In genomic region chr2:19073522-19073921, GRCh38 we compare ENCODE assay signal across 14 cellular contexts.
DNase-seq lines count a peak whose midpoint lies in the region; ATAC-seq, FAIRE-seq and TF ChIP-seq lines count a peak whose summit lies in the region.
"Had no signal": no experiment of that assay in that cellular context is flagged by ENCODE, and none has a peak within 500 bp of the region (broad histone marks: within the 10 kb centered on the region; RNA-seq: fewer than 3 reads in every experiment).

No MANE protein-coding gene starts in this region.

- H3K9me1 ChIP-seq in IMR-90 (ENCODE audit: insufficient read depth, low read length) = peaks cover 12% of the 10 kb centered on the region

- no peaks in the 10 kb centered on the region for H3K79me1 ChIP-seq in IMR-90 (ENCODE audit: low read depth in 1 of 2, low read length in 2 of 2)

- no peaks in the 10 kb centered on the region for H3K36me3 ChIP-seq in IMR-90 (ENCODE audit: control insufficient read depth, insufficient read depth, low read length)
- H3K36me3 ChIP-seq in bronchial epithelial cell (ENCODE audit: control insufficient read depth, insufficient read depth, low read length) = no peaks in the 10 kb centered on the region
- H3K36me3 ChIP-seq in tibial nerve = no peaks in the 10 kb centered on the region

- peaks cover 0 to 1% (median 0%) of the 10 kb centered on the region in 4 donors for H3K4me1 Mint-ChIP-seq in naive thymus-derived CD8-positive, alpha-beta T cell

- H4K5ac ChIP-seq in IMR-90 (ENCODE audit: low read depth, low read length) = peak overlapping the region; percentile 46; the same call in 1 of the 2 replicates

- H3K56ac ChIP-seq in IMR-90 (ENCODE audit: extremely low read depth, insufficient read depth, low read length) = no peak overlapping the region

- dilution Hi-C loops in IMR-90 (cut with HindIII; ENCODE audit: low sequenced_read_pairs, unreplicated experiment) = no loop called here

- H2AK9ac ChIP-seq in IMR-90 (replicated peaks; ENCODE audit: low read depth, low read length, poor library complexity) = peak overlapping the region; percentile 47

- CTCF ChIA-PET in IMR-90 (lab: Yijun Ruan, JAX) = interaction anchor here (0.6 kb wide), 1 partner anchor 11 kb away, joined by 6 read pairs; no protein-coding TSS in a partner anchor

- TF ChIP-seq EP300 in tibial nerve (IDR thresholded peaks at IDR 0.05) = no peak

- peak; percentile 5; the same call in 1 of the 2 replicates for TF ChIP-seq RAD21 in IMR-90 (IDR thresholded peaks at IDR 0.05; ENCODE audit: low read length)

- H4K20me1 ChIP-seq in IMR-90 (ENCODE audit: insufficient read depth, low read length) = no peaks in the 10 kb centered on the region

- no peaks in the 10 kb centered on the region for H3K27me3 Mint-ChIP-seq in naive thymus-derived CD8-positive, alpha-beta T cell

- no peak for TF ChIP-seq CTCF in IMR-90 (conservative IDR thresholded peaks at IDR 0.05; ENCODE audit: low read depth, low read length)
- TF ChIP-seq CTCF in bronchial epithelial cell (IDR thresholded peaks at IDR 0.05; ENCODE audit: insufficient read depth, low read length, severe bottlenecking) = no peak
- TF ChIP-seq CTCF in tibial nerve (IDR thresholded peaks at IDR 0.05) = no peak

- H2BK120ac ChIP-seq in IMR-90 (ENCODE audit: low read depth, low read length) = peak overlapping the region; percentile 62

- peak overlapping the region; percentile 67; the same call in 1 of the 2 replicates for H2BK20ac ChIP-seq in IMR-90 (ENCODE audit: low read depth, low read length)

- H2BK15ac ChIP-seq in IMR-90 (ENCODE audit: low read depth, low read length) = peak overlapping the region; percentile 5; the same call in 1 of the 3 replicates

- H4K8ac ChIP-seq in IMR-90 (ENCODE audit: low read depth in 2 of 2, low read length in 2 of 2) = peak overlapping the region in 1 of 2 experiments; percentile 42; a peak in 1 of 4 replicates

- intact Hi-C loops in IMR-90 (cut with micrococcal nuclease) = no loop called here

- H3K9me3 ChIP-seq in IMR-90 (ENCODE audit: control insufficient read depth, insufficient read depth, low read length) (no peaks in the 10 kb centered on the region), tibial nerve (no peaks in the 10 kb centered on the region)

- H3K27ac Mint-ChIP-seq in naive thymus-derived CD8-positive, alpha-beta T cell = no peak overlapping the region
- H3K27ac Mint-ChIP-seq: progenitor cell of endocrine pancreas had no signal

- peak overlapping the region; percentile 78 for H3K14ac ChIP-seq in IMR-90 (replicated peaks; ENCODE audit: low read depth, low read length)

- H2AFZ ChIP-seq in IMR-90 (replicated peaks; ENCODE audit: low read length, poor library complexity) = peak overlapping the region; percentile 74

- H3K18ac ChIP-seq in IMR-90 (ENCODE audit: low read depth, low read length) = peak overlapping the region; percentile 74; the same call in 1 of the 2 replicates

- no peak overlapping the region for H3K4me2 ChIP-seq in IMR-90 (ENCODE audit: low read depth, low read length)

- H3K23ac ChIP-seq in IMR-90 (ENCODE audit: low read depth, low read length) = 0 out of 2 replicates have a peak overlapping the region, but pooled peaks have one; percentile 31

- DNase-seq in D341Med (ENCODE audit: low spot score) (peak; percentile 17), IMR-90 (peak; percentile 83), bronchial epithelial cell (ENCODE audit: low read depth) (peak; percentile 98), left kidney (ENCODE audit: low read depth, low spot score) (peak; percentile 95), tibial nerve (ENCODE audit: low spot score in 2 of 2) (no peak), nucleus accumbens (lab: John Stamatoyannopoulos, UW) (no peak), pons (ENCODE audit: low spot score) (no peak)
- DNase-seq in naive thymus-derived CD8-positive, alpha-beta T cell = no peak
- DNase-seq: activated CD8-positive, alpha-beta memory T cell treated with anti-CD3 and anti-CD28 coated beads, Interleukin-2, amount 50 U/mL, for 48 hours; left cardiac atrium; NCI-H1048; stimulated activated CD8-positive, alpha-beta memory T cell treated with anti-CD3 and anti-CD28 coated beads, Interleukin-4, amount 100 ng/mL, for 48 hours had no signal

- POLR2A ChIA-PET in IMR-90 (lab: Charles Lee; ENCODE audit: unreplicated experiment) = no interaction called here
- POLR2A ChIA-PET in naive thymus-derived CD8-positive, alpha-beta T cell (lab: Charles Lee) = no interaction called here

- H2AK5ac ChIP-seq in IMR-90 (ENCODE audit: low read depth, low read length) = 0 out of 2 replicates have a peak overlapping the region, but pooled peaks have one; percentile 20

- no TSS peak for BruUV-seq in IMR-90 (replicated peaks; lab: Mats Ljungman, UMichigan)

- H3K4ac ChIP-seq in IMR-90 (ENCODE audit: low read depth, low read length) = peak overlapping the region; percentile 64

- no peak overlapping the region for H3K9ac ChIP-seq in IMR-90 (ENCODE audit: low read depth, low read length)

- H3K4me1 ChIP-seq in IMR-90 (ENCODE audit: control insufficient read depth, insufficient read depth, low read length) (peaks cover 8% of the 10 kb centered on the region), tibial nerve (peaks cover 0 to under 1% (median 0%) of the 10 kb centered on the region in 4 donors)

- peak overlapping the region; percentile 16 for H2BK5ac ChIP-seq in IMR-90 (ENCODE audit: low read depth, low read length, poor library complexity, severe bottlenecking)

- no peak for TF ChIP-seq POLR2A in IMR-90 (IDR thresholded peaks at IDR 0.05; ENCODE audit: low read depth, low read length)
- TF ChIP-seq POLR2A in tibial nerve (IDR thresholded peaks at IDR 0.05) = no peak

- ATAC-seq in IMR-90 (ENCODE audit: low read depth) = peak; percentile 85
- no peak for ATAC-seq in naive thymus-derived CD8-positive, alpha-beta T cell

- no peak overlapping the region; the same call in 1 of the 2 replicates for H4K91ac ChIP-seq in IMR-90 (ENCODE audit: insufficient read depth, low read depth, low read length)

- H3K9me3 Mint-ChIP-seq in naive thymus-derived CD8-positive, alpha-beta T cell = peaks cover 0 to 2% (median 0%) of the 10 kb centered on the region in 9 donors

- H3K27me3 ChIP-seq in IMR-90 (ENCODE audit: control insufficient read depth, insufficient read depth, low read length) = no peaks in the 10 kb centered on the region
- no peaks in the 10 kb centered on the region for H3K27me3 ChIP-seq in bronchial epithelial cell (ENCODE audit: control insufficient read depth, insufficient read depth, low read length)
- H3K27me3 ChIP-seq in tibial nerve = no peaks in the 10 kb centered on the region

- peak; percentile 79 for FAIRE-seq in bronchial epithelial cell (lab: Jason Lieb, UNC)

- H3K27ac ChIP-seq in IMR-90 (ENCODE audit: insufficient read depth, low read length) = no peak overlapping the region
- H3K27ac ChIP-seq in tibial nerve = no peak overlapping the region
- H3K27ac ChIP-seq: SK-N-MC had no signal

- in situ Hi-C loops in IMR-90 (cut with MboI; ENCODE audit: low sequenced_read_pairs) = no loop called here

- peak overlapping the region in 1 of 10 donors; percentile 52 for H3K4me3 Mint-ChIP-seq in naive thymus-derived CD8-positive, alpha-beta T cell

- peaks cover 0 to 17% (median 9%) of the 10 kb centered on the region in 3 donors for H3K36me3 Mint-ChIP-seq in naive thymus-derived CD8-positive, alpha-beta T cell

- H3K4me3 ChIP-seq in IMR-90 (ENCODE audit: insufficient read depth, low read depth, low read length) (no peak overlapping the region), bronchial epithelial cell (ENCODE audit: low read depth, low read length) (no peak overlapping the region), tibial nerve (no peak overlapping the region)
- H3K4me3 ChIP-seq: SK-N-MC had no signal

- 70% methylated on average over 2 of the region's 4 CpGs; no CpG with 5 or more reads in 1 of the 2 experiments for WGBS in IMR-90 (ENCODE audit: extremely low coverage in 2 of 2, insufficient read length in 1 of 2), 2 experiments
- 85 to 92% methylated on average over 4 of the region's 4 CpGs for WGBS in tibial nerve, 2 donors

TF ChIP-seq in IMR-90, 13 proteins besides CTCF, POLR2A, EP300 and RAD21:
- TF ChIP-seq FOS (IDR thresholded peaks at IDR 0.05; ENCODE audit: low read depth, low read length) = 0 out of 2 replicates have a peak, but pooled peaks have one; percentile 4
- TF ChIP-seq CHD1 (IDR thresholded peaks at IDR 0.05; ENCODE audit: low read depth, low read length) = no peak
TF ChIP-seq in IMR-90: peak in this region for 1.

Comparison
In these comparisons a context has a peak if more than half of its experiments do, and no peak if none do; other contexts are left out.
1. DNase-seq: peak in D341Med (single experiment), IMR-90 (single experiment), bronchial epithelial cell (single experiment) and left kidney (single experiment); none in naive thymus-derived CD8-positive, alpha-beta T cell (0 of 10), tibial nerve (0 of 2), nucleus accumbens (0 of 56) and pons (single experiment).